Comparison of ENCODE assay signal across 1 cellular context in genomic region chr11:3165916-3166267, GRCh38.
TF ChIP-seq lines count a peak whose summit lies in the region.

No MANE protein-coding gene starts in this region.

TF ChIP-seq in SK-N-SH treated with all-trans-retinoic acid at 6 μM for 48 hours, 23 proteins besides CTCF, POLR2A, EP300 and RAD21 (continued from another document):
- TF ChIP-seq CREB5 (CRISPR knock-in tag; IDR thresholded peaks at IDR 0.05; ENCODE audit: low read depth) (no peak), CSDC2 (CRISPR knock-in tag; IDR thresholded peaks at IDR 0.05) (no peak), ZNF8 (CRISPR knock-in tag; IDR thresholded peaks at IDR 0.05) (no peak), ZFP3 (CRISPR knock-in tag; IDR thresholded peaks at IDR 0.05) (no peak), CSRNP3 (CRISPR knock-in tag; IDR thresholded peaks at IDR 0.05) (no peak), ZNF70 (CRISPR knock-in tag; IDR thresholded peaks at IDR 0.05) (no peak), ISL1 (CRISPR knock-in tag; IDR thresholded peaks at IDR 0.05) (no peak), RARB (CRISPR knock-in tag; IDR thresholded peaks at IDR 0.05) (no peak), TCF4 (CRISPR knock-in tag; IDR thresholded peaks at IDR 0.05; ENCODE audit: borderline replicate concordance) (no peak), ESRRG (CRISPR knock-in tag; IDR thresholded peaks at IDR 0.05) (no peak), BACH2 (CRISPR knock-in tag; IDR thresholded peaks at IDR 0.05; ENCODE audit: borderline replicate concordance) (no peak), SNAI2 (CRISPR knock-in tag; IDR thresholded peaks at IDR 0.05) (no peak)
TF ChIP-seq in SK-N-SH treated with all-trans-retinoic acid at 6 μM for 48 hours: peak in this region for 0.
